ENCODE assay signal across 8 cellular contexts in the genomic region with DNA sequence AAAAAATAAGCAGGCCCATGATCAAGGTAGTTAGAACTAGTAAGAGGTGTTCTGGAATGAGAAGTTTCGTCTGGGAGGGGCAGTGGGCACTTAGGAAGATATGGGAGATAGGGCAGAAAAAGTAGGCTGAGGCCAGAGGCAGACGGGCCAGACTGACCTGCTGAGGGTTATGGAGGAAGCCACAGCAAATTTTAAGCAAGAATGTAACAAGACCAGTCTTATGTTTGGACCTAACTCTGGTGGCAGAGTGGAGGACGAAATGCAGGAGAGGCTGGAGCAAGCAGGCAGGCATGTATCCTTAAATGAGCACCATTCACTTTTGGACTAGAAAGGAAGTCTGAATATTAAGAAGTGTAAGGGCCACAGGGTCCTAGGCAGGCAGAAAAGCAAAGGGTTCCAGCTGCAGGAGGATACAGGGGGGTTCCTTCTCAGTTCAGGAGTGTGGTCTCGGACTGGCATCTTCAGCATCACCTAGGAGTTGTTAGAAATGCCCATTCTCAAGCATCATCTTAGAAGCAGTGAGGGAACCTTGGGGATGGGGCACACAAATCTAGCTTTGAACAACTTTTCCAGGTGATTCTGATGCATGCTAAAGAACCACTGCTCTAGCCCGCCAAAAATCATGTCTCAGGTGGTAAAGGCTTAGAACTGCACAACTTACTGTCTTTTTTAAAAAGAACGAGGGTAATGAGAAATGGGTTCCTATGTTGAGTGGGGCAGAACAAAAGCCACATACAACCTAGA. TPM values are rescaled to one million over a fixed set of nuclear protein-coding genes. Genes with fewer than 3 reads are reported as not detected.
DNase-seq lines count a peak whose midpoint lies in the region; ATAC-seq and TF ChIP-seq lines count a peak whose summit lies in the region.

No MANE protein-coding gene starts in this region.

- TF ChIP-seq CTCF in ascending aorta (IDR thresholded peaks at IDR 0.05) (no peak), thoracic aorta (IDR thresholded peaks at IDR 0.05) (no peak)

- peaks cover 13 to 40% of the 10 kb centered on the region in 2 donors for H3K4me1 ChIP-seq in ascending aorta
- H3K4me1 ChIP-seq in thoracic aorta (ENCODE audit: control insufficient read depth in 1 of 2, low read depth in 2 of 2): peaks cover 13 to 52% of the 10 kb centered on the region in 2 donors

- H3K27me3 Mint-ChIP-seq in activated CD4-positive, alpha-beta T cell treated with anti-CD3 and anti-CD28 coated beads, Interleukin-2, amount 10 ng/mL, durations not matched to agents 24 days and 14 days: peaks cover 13% of the 10 kb centered on the region

- no peak for DNase-seq in activated CD4-positive, alpha-beta T cell treated with anti-CD3 and anti-CD28 coated beads, Interleukin-2, amount 10 ng/mL, durations not matched to agents 24 days and 14 days
- no peak for DNase-seq in activated CD4-positive, alpha-beta T cell treated with anti-CD3 and anti-CD28 coated beads for 1 hour
- DNase-seq in ascending aorta (ENCODE audit: low spot score in 2 of 2) (no peak), left kidney (ENCODE audit: low read depth, low spot score) (peak; percentile 37), thoracic aorta (ENCODE audit: low spot score) (no peak)

- H3K36me3 ChIP-seq in ascending aorta: no peaks in the 10 kb centered on the region
- H3K36me3 ChIP-seq in thoracic aorta: no peaks in the 10 kb centered on the region

- H3K4me1 Mint-ChIP-seq in activated CD4-positive, alpha-beta T cell treated with anti-CD3 and anti-CD28 coated beads, Interleukin-2, amount 10 ng/mL, durations not matched to agents 24 days and 14 days: peaks cover 21% of the 10 kb centered on the region

- peak overlapping the region; percentile 45 for H3K4me3 Mint-ChIP-seq in activated CD4-positive, alpha-beta T cell treated with anti-CD3 and anti-CD28 coated beads, Interleukin-2, amount 10 ng/mL, durations not matched to agents 24 days and 14 days

- H3K27ac ChIP-seq in ascending aorta (peak overlapping the region; percentile 98 to 100), thoracic aorta (peak overlapping the region; percentile 94 to 98)

- intact Hi-C loops in activated CD4-positive, alpha-beta T cell treated with anti-CD3 and anti-CD28 coated beads, Interleukin-2, amount 10 ng/mL, durations not matched to agents 24 days and 14 days (cut with micrococcal nuclease): loop anchor here (5.0 kb wide), 1 partner anchor 114 kb away; a partner anchor contains a TSS
- intact Hi-C loops in ascending aorta (cut with DNase I): loop anchor here (5.0 kb wide), 1 partner anchor 274 kb away; no protein-coding TSS in a partner anchor

- peak overlapping the region; percentile 16 for H3K27ac Mint-ChIP-seq in activated CD4-positive, alpha-beta T cell treated with anti-CD3 and anti-CD28 coated beads, Interleukin-2, amount 10 ng/mL, durations not matched to agents 24 days and 14 days

- ATAC-seq in thoracic aorta (ENCODE audit: insufficient number of reproducible peaks, low FRiP score, low read depth) (no peak), HG03432 (IDR thresholded peaks at IDR 0.05; ENCODE audit: unreplicated experiment) (no peak), GM18520 (IDR thresholded peaks at IDR 0.05; ENCODE audit: unreplicated experiment) (no peak), GM21390 (IDR thresholded peaks at IDR 0.05; ENCODE audit: unreplicated experiment) (no peak)

- H3K9me3 Mint-ChIP-seq in activated CD4-positive, alpha-beta T cell treated with anti-CD3 and anti-CD28 coated beads, Interleukin-2, amount 10 ng/mL, durations not matched to agents 24 days and 14 days: peaks cover 4% of the 10 kb centered on the region

- H3K36me3 Mint-ChIP-seq in activated CD4-positive, alpha-beta T cell treated with anti-CD3 and anti-CD28 coated beads, Interleukin-2, amount 10 ng/mL, durations not matched to agents 24 days and 14 days (ENCODE audit: low read depth): peaks cover 1% of the 10 kb centered on the region

- no peaks in the 10 kb centered on the region for H3K9me3 ChIP-seq in ascending aorta
- H3K9me3 ChIP-seq in thoracic aorta: no peaks in the 10 kb centered on the region

- H3K4me3 ChIP-seq in ascending aorta (peak overlapping the region; percentile 18 to 93), thoracic aorta (peak overlapping the region; percentile 75)

- no peaks in the 10 kb centered on the region for H3K27me3 ChIP-seq in ascending aorta
- H3K27me3 ChIP-seq in thoracic aorta (replicated peaks; ENCODE audit: insufficient read depth): no peaks in the 10 kb centered on the region

RNA-seq across cellular contexts. Expression of a gene that starts 1.7 kb away (rescaled TPM):
- total RNA-seq in activated CD4-positive, alpha-beta T cell treated with anti-CD3 and anti-CD28 coated beads, Interleukin-2, amount 10 ng/mL, durations not matched to agents 24 days and 14 days: 58.6 and 65.6 TPM in 2 replicates
- total RNA-seq in ascending aorta (452 TPM), thoracic aorta (1,000 to 10,000 TPM; 1,342 to 1,977 TPM)

RNA-seq across cellular contexts. Expression of a gene that starts 37.0 kb away (rescaled TPM):
- total RNA-seq in activated CD4-positive, alpha-beta T cell treated with anti-CD3 and anti-CD28 coated beads, Interleukin-2, amount 10 ng/mL, durations not matched to agents 24 days and 14 days: 0.33 and 0.43 TPM in 2 replicates
- total RNA-seq in ascending aorta (not detected), thoracic aorta (1 to 10 TPM; 2.4 to 3.0 TPM)
